8 cellular contexts compared by ENCODE assay signal in genomic region chr1:92968138-92969032, GRCh38. TPM values are rescaled to one million over a fixed set of nuclear protein-coding genes. Genes with fewer than 3 reads are reported as not detected.
DNase-seq lines count a peak whose midpoint lies in the region; ATAC-seq lines count a peak whose summit lies in the region.

No MANE protein-coding gene starts in this region.

- H3K9ac ChIP-seq in BLaER1, result no peak overlapping the region; the same call in 1 of the 2 replicates

- DNase-seq in T-helper 17 cell (no peak), left lobe of liver (ENCODE audit: low spot score) (no peak), middle frontal gyrus (ENCODE audit: extremely low spot score, low spot score) (no peak)

- no peaks in the 10 kb centered on the region for H3K27me3 ChIP-seq in BLaER1

- H3K4me1 Mint-ChIP-seq in T-helper 17 cell, result peaks cover 26% of the 10 kb centered on the region

- no peak overlapping the region for H3K4me3 Mint-ChIP-seq in T-helper 17 cell

- H3K4me3 ChIP-seq in BLaER1, result no peak overlapping the region

- ATAC-seq in GM18498 (IDR thresholded peaks at IDR 0.05; ENCODE audit: unreplicated experiment), result peak; percentile 68
- peak; percentile 69 for ATAC-seq in HG03103 (IDR thresholded peaks at IDR 0.05; ENCODE audit: low read depth, unreplicated experiment)
- peak; percentile 67 for ATAC-seq in T-helper 17 cell
- ATAC-seq in left lobe of liver, result peak; percentile 92
- no peak for ATAC-seq in HG03139 (IDR thresholded peaks at IDR 0.05; ENCODE audit: unreplicated experiment)
- ATAC-seq in HG02973 (IDR thresholded peaks at IDR 0.05; ENCODE audit: unreplicated experiment), result no peak

- H3K9me3 ChIP-seq in BLaER1 (no peaks in the 10 kb centered on the region), T-helper 17 cell (ENCODE audit: control insufficient read depth, low read length, poor library complexity, severe bottlenecking) (no peaks in the 10 kb centered on the region)

- no peak overlapping the region for H3K27ac ChIP-seq in BLaER1

- H4K20me1 ChIP-seq in BLaER1, result no peaks in the 10 kb centered on the region

- H3K4me1 ChIP-seq in BLaER1, result peaks cover 40% of the 10 kb centered on the region

- no peaks in the 10 kb centered on the region for H3K27me3 Mint-ChIP-seq in T-helper 17 cell

- no peaks in the 10 kb centered on the region for H3K36me3 Mint-ChIP-seq in T-helper 17 cell (ENCODE audit: low read depth)

- peak overlapping the region; percentile 40 for H3K4me2 ChIP-seq in BLaER1

- H3K27ac Mint-ChIP-seq in T-helper 17 cell, result peak overlapping the region; percentile 83

- no peaks in the 10 kb centered on the region for H3K36me3 ChIP-seq in BLaER1

RNA-seq across cellular contexts. Expression of gene DIPK1A, which starts 7.1 kb away (rescaled TPM):
- total RNA-seq in T-helper 17 cell (1 to 10 TPM; 7.9 to 8.7 TPM), left lobe of liver (10.7 TPM)

Comparison
In these comparisons a context has a peak if more than half of its experiments do, and no peak if none do; other contexts are left out.
1. ATAC-seq: peak in GM18498 (single experiment), HG03103 (single experiment), T-helper 17 cell (single experiment) and left lobe of liver (single experiment); none in HG03139 (single experiment) and HG02973 (single experiment).